In genomic region chr14:48614003-48614402, GRCh38 we compare ENCODE assay signal across 30 cellular contexts.
"Had no signal": no experiment of that assay in that cellular context is flagged by ENCODE, and none has a peak within 500 bp of the region (broad histone marks: within the 10 kb centered on the region; RNA-seq: fewer than 3 reads in every experiment).

No MANE protein-coding gene starts in this region.

- H3K4me3 ChIP-seq: adrenal gland, colonic mucosa, esophagus squamous epithelium, gastroesophageal sphincter had no signal

- H3K4me1 ChIP-seq: adrenal gland, colonic mucosa, esophagus squamous epithelium, gastroesophageal sphincter had no signal

- H3K27me3 Mint-ChIP-seq: activated CD4-positive, alpha-beta memory T cell treated with anti-CD3 and anti-CD28 coated beads for 36 hours; activated CD4-positive, alpha-beta T cell treated with anti-CD3 and anti-CD28 coated beads for 36 hours; activated CD4-positive, alpha-beta T cell treated with anti-CD3 and anti-CD28 coated beads, Interleukin-2, amount 10 ng/mL, durations not matched to agents 24 days and 14 days; activated CD8-positive, alpha-beta memory T cell treated with anti-CD3 and anti-CD28 coated beads, Interleukin-2, amount 10 ng/mL, durations not matched to agents 7 days and 5 days; activated naive CD4-positive, alpha-beta T cell treated with anti-CD3 and anti-CD28 coated beads, Interleukin-2, amount 50 U/mL, for 24 hours; activated naive CD8-positive, alpha-beta T cell treated with anti-CD3 and anti-CD28 coated beads for 36 hours; activated naive CD8-positive, alpha-beta T cell treated with anti-CD3 and anti-CD28 coated beads, Interleukin-2, amount 50 U/mL, for 24 hours had no signal

- H3K36me3 Mint-ChIP-seq: activated CD4-positive, alpha-beta memory T cell treated with anti-CD3 and anti-CD28 coated beads for 36 hours; activated CD8-positive, alpha-beta memory T cell treated with anti-CD3 and anti-CD28 coated beads, Interleukin-2, amount 10 ng/mL, durations not matched to agents 7 days and 5 days; activated naive CD4-positive, alpha-beta T cell treated with anti-CD3 and anti-CD28 coated beads, Interleukin-2, amount 50 U/mL, for 24 hours; activated naive CD8-positive, alpha-beta T cell treated with anti-CD3 and anti-CD28 coated beads for 36 hours had no signal

- H3K27me3 ChIP-seq: adrenal gland, colonic mucosa, esophagus squamous epithelium, gastroesophageal sphincter had no signal

- H3K27ac Mint-ChIP-seq: activated CD4-positive, alpha-beta memory T cell treated with anti-CD3 and anti-CD28 coated beads for 36 hours; activated CD4-positive, alpha-beta T cell treated with anti-CD3 and anti-CD28 coated beads for 36 hours; activated CD4-positive, alpha-beta T cell treated with anti-CD3 and anti-CD28 coated beads, Interleukin-2, amount 10 ng/mL, durations not matched to agents 24 days and 14 days; activated CD8-positive, alpha-beta memory T cell treated with anti-CD3 and anti-CD28 coated beads, Interleukin-2, amount 10 ng/mL, durations not matched to agents 7 days and 5 days; activated CD8-positive, alpha-beta T cell treated with anti-CD3 and anti-CD28 coated beads, Interleukin-2, amount 10 ng/mL, durations not matched to agents 7 days and 5 days; activated naive CD4-positive, alpha-beta T cell treated with anti-CD3 and anti-CD28 coated beads for 36 hours; activated naive CD4-positive, alpha-beta T cell treated with anti-CD3 and anti-CD28 coated beads, Interleukin-2, amount 50 U/mL, for 24 hours; activated naive CD8-positive, alpha-beta T cell treated with anti-CD3 and anti-CD28 coated beads for 36 hours; activated naive CD8-positive, alpha-beta T cell treated with anti-CD3 and anti-CD28 coated beads, Interleukin-2, amount 50 U/mL, for 24 hours; activated T-helper 1 cell treated with anti-CD3 and anti-CD28 coated beads, Interleukin-12 subunit alpha, Interleukin-12 subunit beta, Interleukin-2, Interleukin-4 antibody, amounts not matched to agents 30 ng/mL and 10 ng/mL and 1 ng/mL, durations not matched to agents 14 hours and 24 hours and 36 hours; activated T-helper 2 cell treated with anti-CD3 and anti-CD28 coated beads, Interferon-gamma antibody, Interleukin-2, Interleukin-4, amounts not matched to agents 10 μg/mL and 5 μg/mL and 100 μg/mL, durations not matched to agents 14 hours and 24 hours and 36 hours had no signal

- H3K9me3 ChIP-seq: adrenal gland, colonic mucosa, esophagus squamous epithelium had no signal

- H3K27ac ChIP-seq: adrenal gland, colonic mucosa, epithelial cell of prostate, esophagus squamous epithelium, gastroesophageal sphincter had no signal

- H3K4me3 Mint-ChIP-seq: activated CD4-positive, alpha-beta memory T cell treated with anti-CD3 and anti-CD28 coated beads for 36 hours; activated CD4-positive, alpha-beta T cell treated with anti-CD3 and anti-CD28 coated beads for 36 hours; activated CD4-positive, alpha-beta T cell treated with anti-CD3 and anti-CD28 coated beads, Interleukin-2, amount 10 ng/mL, durations not matched to agents 24 days and 14 days; activated CD8-positive, alpha-beta memory T cell treated with anti-CD3 and anti-CD28 coated beads, Interleukin-2, amount 10 ng/mL, durations not matched to agents 7 days and 5 days; activated CD8-positive, alpha-beta T cell treated with anti-CD3 and anti-CD28 coated beads, Interleukin-2, amount 10 ng/mL, durations not matched to agents 7 days and 5 days; activated naive CD4-positive, alpha-beta T cell treated with anti-CD3 and anti-CD28 coated beads for 36 hours; activated naive CD4-positive, alpha-beta T cell treated with anti-CD3 and anti-CD28 coated beads, Interleukin-2, amount 50 U/mL, for 24 hours; activated naive CD8-positive, alpha-beta T cell treated with anti-CD3 and anti-CD28 coated beads for 36 hours; activated naive CD8-positive, alpha-beta T cell treated with anti-CD3 and anti-CD28 coated beads, Interleukin-2, amount 50 U/mL, for 24 hours; activated T-helper 1 cell treated with anti-CD3 and anti-CD28 coated beads, Interleukin-12 subunit alpha, Interleukin-12 subunit beta, Interleukin-2, Interleukin-4 antibody, amounts not matched to agents 30 ng/mL and 10 ng/mL and 1 ng/mL, durations not matched to agents 14 hours and 24 hours and 36 hours had no signal

- DNase-seq: activated CD4-positive, alpha-beta memory T cell treated with anti-CD3 and anti-CD28 coated beads for 36 hours; activated CD4-positive, alpha-beta T cell treated with anti-CD3 and anti-CD28 coated beads for 36 hours; activated CD4-positive, alpha-beta T cell treated with anti-CD3 and anti-CD28 coated beads, Interleukin-2, amount 10 ng/mL, durations not matched to agents 24 days and 14 days; activated CD4-positive, CD25-positive, alpha-beta regulatory T cell; activated CD4-positive, CD25-positive, alpha-beta regulatory T cell treated with anti-CD3 and anti-CD28 coated beads, Interleukin-2, amount 50 U/mL, for 72 hours; activated CD8-positive, alpha-beta memory T cell treated with anti-CD3 and anti-CD28 coated beads, Interleukin-2, amount 10 ng/mL, durations not matched to agents 7 days and 5 days; activated CD8-positive, alpha-beta memory T cell treated with anti-CD3 and anti-CD28 coated beads, Interleukin-2, amount 50 U/mL, for 4 hours; activated CD8-positive, alpha-beta T cell treated with anti-CD3 and anti-CD28 coated beads, Interleukin-2, amount 10 ng/mL, durations not matched to agents 7 days and 5 days; activated effector memory CD4-positive, alpha-beta T cell treated with anti-CD3 and anti-CD28 coated beads, Interleukin-2, amount 50 U/mL, for 16 hours; activated naive CD4-positive, alpha-beta T cell treated with anti-CD3 and anti-CD28 coated beads for 36 hours; activated naive CD8-positive, alpha-beta T cell treated with anti-CD3 and anti-CD28 coated beads for 36 hours; activated naive CD8-positive, alpha-beta T cell treated with anti-CD3 and anti-CD28 coated beads, Interleukin-2, amount 50 U/mL, for 24 hours; activated T-cell treated with anti-CD3 and anti-CD28 coated beads, Interleukin-2, amount 50 U/mL, for 1 hour; activated T-cell treated with anti-CD3 and anti-CD28 coated beads, Interleukin-2, amount 50 U/mL, for 48 hours; adrenal gland; amygdala; aorta; caudate nucleus; colonic mucosa; effector CD8-positive, alpha-beta T cell; esophagus squamous epithelium; foreskin melanocyte; T-helper 2 cell had no signal

- FAIRE-seq: endometrium, endothelial cell of umbilical vein had no signal

- ATAC-seq: activated CD4-positive, alpha-beta T cell treated with anti-CD3 and anti-CD28 coated beads for 36 hours; activated CD8-positive, alpha-beta memory T cell treated with anti-CD3 and anti-CD28 coated beads, Interleukin-2, amount 10 ng/mL, durations not matched to agents 7 days and 5 days; activated CD8-positive, alpha-beta T cell treated with anti-CD3 and anti-CD28 coated beads, Interleukin-2, amount 10 ng/mL, durations not matched to agents 7 days and 5 days; activated naive CD8-positive, alpha-beta T cell treated with anti-CD3 and anti-CD28 coated beads, Interleukin-2, amount 50 U/mL, for 24 hours; gastroesophageal sphincter had no signal

- H3K4me1 Mint-ChIP-seq: activated CD4-positive, alpha-beta T cell treated with anti-CD3 and anti-CD28 coated beads for 36 hours; activated CD4-positive, alpha-beta T cell treated with anti-CD3 and anti-CD28 coated beads, Interleukin-2, amount 10 ng/mL, durations not matched to agents 24 days and 14 days; activated CD8-positive, alpha-beta memory T cell treated with anti-CD3 and anti-CD28 coated beads, Interleukin-2, amount 10 ng/mL, durations not matched to agents 7 days and 5 days; activated naive CD4-positive, alpha-beta T cell treated with anti-CD3 and anti-CD28 coated beads, Interleukin-2, amount 50 U/mL, for 24 hours; activated naive CD8-positive, alpha-beta T cell treated with anti-CD3 and anti-CD28 coated beads for 36 hours; activated naive CD8-positive, alpha-beta T cell treated with anti-CD3 and anti-CD28 coated beads, Interleukin-2, amount 50 U/mL, for 24 hours had no signal

- H3K36me3 ChIP-seq: adrenal gland, colonic mucosa, esophagus squamous epithelium, gastroesophageal sphincter had no signal
